12 cellular contexts compared by ENCODE assay signal in genomic region chr1:37537378-37537777, GRCh38. TPM values are rescaled to one million over a fixed set of nuclear protein-coding genes. Genes with fewer than 3 reads are reported as not detected.
A peak's percentile ranks its signal among the peaks of the same experiment; 100 is the strongest.
DNase-seq lines count a peak whose midpoint lies in the region; ATAC-seq and TF ChIP-seq lines count a peak whose summit lies in the region.
"Had no signal": no experiment of that assay in that cellular context is flagged by ENCODE, and none has a peak within 500 bp of the region (broad histone marks: within the 10 kb centered on the region; RNA-seq: fewer than 3 reads in every experiment).

No MANE protein-coding gene starts in this region.

- H3K9me3 ChIP-seq in Panc1 (ENCODE audit: control insufficient read depth, insufficient read depth, low read depth, low read length) = no peaks in the 10 kb centered on the region
- H3K9me3 ChIP-seq: gastroesophageal sphincter had no signal

- H3K27ac ChIP-seq in Panc1 (ENCODE audit: low read length) = no peak overlapping the region

- no peak for TF ChIP-seq CTCF in Panc1 (IDR thresholded peaks at IDR 0.05)

- DNase-seq in DMS53 (lab: John Stamatoyannopoulos, UW) (peak; percentile 57), DMS53 treated with DMSO at 0.1 percent for 48 hours (lab: John Stamatoyannopoulos, UW; ENCODE audit: unreplicated experiment) (no peak), Panc1 (ENCODE audit: low read depth, low spot score) (peak; percentile 76), dermis blood vessel endothelial cell (peak; percentile 8), skeletal muscle cell (ENCODE audit: low read depth) (peak; percentile 69), iPS-NIHi11 (ENCODE audit: low spot score) (no peak)
- no peak for DNase-seq in stimulated activated CD4-positive, alpha-beta T cell treated with anti-CD3 and anti-CD28 coated beads, Interleukin-4, amount 100 ng/mL, for 24 hours
- DNase-seq: activated CD8-positive, alpha-beta memory T cell treated with anti-CD3 and anti-CD28 coated beads for 24 hours; MV-4-11 had no signal

- POLR2A ChIA-PET in Panc1 (lab: Charles Lee) = no interaction called here

- H3K27me3 ChIP-seq in Panc1 (ENCODE audit: control insufficient read depth, insufficient read depth, low read length) = no peaks in the 10 kb centered on the region
- H3K27me3 ChIP-seq: gastroesophageal sphincter had no signal

- BruUV-seq in Panc1 (replicated peaks; lab: Mats Ljungman, UMichigan) = TSS peak; percentile 62

- H3K4me3 ChIP-seq in Panc1 (ENCODE audit: low read depth in 2 of 2, low read length in 2 of 2) (no peak overlapping the region), skeletal muscle cell (ENCODE audit: low read depth, low read length) (no peak overlapping the region)
- H3K4me3 ChIP-seq: gastroesophageal sphincter, lung had no signal

- H3K36me3 ChIP-seq in Panc1 (ENCODE audit: control insufficient read depth, insufficient read depth, low read length) = peaks cover 15% of the 10 kb centered on the region

- ATAC-seq in Panc1 = no peak
- ATAC-seq in HG03442 (IDR thresholded peaks at IDR 0.05; ENCODE audit: unreplicated experiment) = no peak
- ATAC-seq: gastroesophageal sphincter had no signal

- intact Hi-C loops in Panc1 (cut with micrococcal nuclease; ENCODE audit: unreplicated experiment) = no loop called here

- CTCF ChIA-PET in Panc1 (lab: Charles Lee) = no interaction called here

- peaks cover 5% of the 10 kb centered on the region for H3K4me1 ChIP-seq in Panc1 (ENCODE audit: control insufficient read depth, insufficient read depth, low read length)

- in situ Hi-C loops in Panc1 (cut with HindIII; ENCODE audit: low pct_unique_long_range_greater_than_20kb, low sequenced_read_pairs) = no loop called here

RNA-seq across cellular contexts. Expression of gene SNIP1, which starts 16.7 kb away (rescaled TPM):
- total RNA-seq in Panc1 (2021; ENCODE audit: unreplicated experiment) (21.4 TPM), dermis blood vessel endothelial cell (12.9 and 25.7 TPM in 2 replicates)
- 22.6 TPM for polyA plus RNA-seq in Panc1 (2012; ENCODE audit: insufficient read length)

RNA-seq across cellular contexts. Expression of gene DNALI1, which starts 19.4 kb away (rescaled TPM):
- total RNA-seq in Panc1 (2021; ENCODE audit: unreplicated experiment) (0.36 TPM), dermis blood vessel endothelial cell (0.37 and 0.51 TPM in 2 replicates)
- 0.36 TPM for polyA plus RNA-seq in Panc1 (2012; ENCODE audit: insufficient read length)

RNA-seq across cellular contexts. Expression of gene MEAF6, which starts 22.8 kb away (rescaled TPM):
- total RNA-seq in Panc1 (2021; ENCODE audit: unreplicated experiment) (50.0 TPM), dermis blood vessel endothelial cell (49.7 and 82.9 TPM in 2 replicates)
- 39.0 TPM for polyA plus RNA-seq in Panc1 (2012; ENCODE audit: insufficient read length)

RNA-seq across cellular contexts. Expression of gene GNL2, which starts 58.4 kb away (rescaled TPM):
- 73.4 TPM for total RNA-seq in Panc1 (2021; ENCODE audit: unreplicated experiment)
- 46.5 TPM for polyA plus RNA-seq in Panc1 (2012; ENCODE audit: insufficient read length)
- total RNA-seq in dermis blood vessel endothelial cell = 47.3 and 56.8 TPM in 2 replicates

Comparison
In these comparisons a context has a peak if more than half of its experiments do, and no peak if none do; other contexts are left out.
1. DNase-seq: peak in DMS53 (single experiment), Panc1 (single experiment), dermis blood vessel endothelial cell (single experiment) and skeletal muscle cell (single experiment); none in DMS53 treated with DMSO at 0.1 percent for 48 hours (single experiment), iPS-NIHi11 (single experiment) and stimulated activated CD4-positive, alpha-beta T cell treated with anti-CD3 and anti-CD28 coated beads, Interleukin-4, amount 100 ng/mL, for 24 hours (single experiment).